Comparison of ENCODE assay signal across 8 cellular contexts in genomic region chr12:89162704-89163261, GRCh38.
DNase-seq lines count a peak whose midpoint lies in the region; ATAC-seq, FAIRE-seq and TF ChIP-seq lines count a peak whose summit lies in the region.

No MANE protein-coding gene starts in this region.

- H3K4me1 Mint-ChIP-seq in type B pancreatic cell (ENCODE audit: unreplicated experiment): peaks cover 9% of the 10 kb centered on the region

- peaks cover 10% of the 10 kb centered on the region for H3K27me3 Mint-ChIP-seq in type B pancreatic cell

- no peak overlapping the region for H3K27ac Mint-ChIP-seq in type B pancreatic cell

- peak; percentile 85 for ATAC-seq in left lung

- no peak for TF ChIP-seq CTCF in RWPE1 (conservative IDR thresholded peaks at IDR 0.05; ENCODE audit: low read depth)
- TF ChIP-seq CTCF in left lung (IDR thresholded peaks at IDR 0.05): no peak
- TF ChIP-seq CTCF in type B pancreatic cell (conservative IDR thresholded peaks at IDR 0.05): no peak

- CTCF ChIA-PET in RWPE1 (lab: Yijun Ruan, JAX): no interaction called here

- DNase-seq in HCEC 1CT (peak; percentile 99), RWPE1 (ENCODE audit: low spot score) (peak; percentile 91), astrocyte of the hippocampus (ENCODE audit: low read depth, low spot score) (peak; percentile 59), left lung (peak in 1 of 2 donors; percentile 75), GM12892 (ENCODE audit: insufficient read length) (no peak), NCI-H146 treated with DMSO at 0.1 percent for 48 hours (lab: John Stamatoyannopoulos, UW; ENCODE audit: unreplicated experiment) (no peak), type B pancreatic cell (ENCODE audit: extremely low spot score, unreplicated experiment) (no peak)
- DNase-seq in stimulated activated CD8-positive, alpha-beta memory T cell treated with anti-CD3 and anti-CD28 coated beads, Interleukin-15, amount 100 ng/mL, for 4 hours (ENCODE audit: low read depth in 2 of 2): peak; percentile 1 to 33

- H3K4me3 Mint-ChIP-seq in type B pancreatic cell: no peak overlapping the region

- intact Hi-C loops in left lung (cut with DNase I): no loop called here

- H3K36me3 ChIP-seq in left lung: no peaks in the 10 kb centered on the region

- no peak for TF ChIP-seq POLR2A in GM12892 (IDR thresholded peaks at IDR 0.05; ENCODE audit: low read depth, low read length)

- no peaks in the 10 kb centered on the region for H3K9me3 Mint-ChIP-seq in type B pancreatic cell

- H3K27me3 ChIP-seq in left lung: no peaks in the 10 kb centered on the region

- no peak overlapping the region for H3K4me3 ChIP-seq in left lung

- H3K27ac ChIP-seq in RWPE1 (no peak overlapping the region), left lung (peak overlapping the region; percentile 58 to 92)

- peaks cover 5 to 59% of the 10 kb centered on the region in 2 donors for H3K4me1 ChIP-seq in left lung

- H3K9me3 ChIP-seq in left lung: no peaks in the 10 kb centered on the region

- no peak for FAIRE-seq in GM12892 (lab: Jason Lieb, UNC)

- POLR2A ChIA-PET in RWPE1 (lab: Yijun Ruan, JAX; ENCODE audit: low non-redundant PET): no interaction called here

- no peaks in the 10 kb centered on the region for H3K36me3 Mint-ChIP-seq in type B pancreatic cell

Comparison
In these comparisons a context has a peak if more than half of its experiments do, and no peak if none do; other contexts are left out.
1. DNase-seq: peak in HCEC 1CT (single experiment), RWPE1 (single experiment), astrocyte of the hippocampus (single experiment) and stimulated activated CD8-positive, alpha-beta memory T cell treated with anti-CD3 and anti-CD28 coated beads, Interleukin-15, amount 100 ng/mL, for 4 hours (2 of 2); none in GM12892 (single experiment), NCI-H146 treated with DMSO at 0.1 percent for 48 hours (single experiment) and type B pancreatic cell (single experiment).